Comparison of ENCODE assay signal across 12 cellular contexts in the genomic region with DNA sequence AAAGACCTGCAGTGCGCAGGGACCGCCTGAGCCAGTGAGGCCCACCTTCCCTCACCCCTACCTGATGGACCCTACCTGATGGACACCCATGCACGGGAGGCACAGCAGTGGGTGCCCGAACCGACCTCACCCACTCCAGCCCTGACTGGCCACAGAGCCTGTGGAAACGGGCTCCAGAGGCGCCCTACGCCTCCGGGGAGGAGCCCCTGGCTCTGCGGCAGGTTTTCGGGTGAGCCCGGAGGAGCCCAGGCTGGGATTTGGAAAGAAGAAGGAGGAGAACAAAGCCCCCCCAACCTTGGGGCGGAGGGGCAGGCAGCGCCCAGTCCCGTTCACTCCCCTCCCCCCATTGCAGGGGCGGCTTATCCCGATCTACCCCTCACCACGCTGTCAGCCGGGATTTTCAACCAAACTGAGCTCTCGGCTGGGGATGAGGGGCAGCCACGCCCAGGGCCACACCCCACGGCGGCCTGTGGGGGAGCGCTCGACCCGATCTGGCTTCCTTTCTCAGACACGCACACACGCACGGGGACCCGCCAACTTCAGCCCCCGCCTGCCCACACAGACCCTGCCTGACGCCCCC. TPM values are rescaled to one million over a fixed set of nuclear protein-coding genes. Genes with fewer than 3 reads are reported as not detected.
A peak's percentile ranks its signal among the peaks of the same experiment; 100 is the strongest.
DNase-seq lines count a peak whose midpoint lies in the region; ATAC-seq and TF ChIP-seq lines count a peak whose summit lies in the region.
"Had no signal": no experiment of that assay in that cellular context is flagged by ENCODE, and none has a peak within 500 bp of the region (broad histone marks: within the 10 kb centered on the region; RNA-seq: fewer than 3 reads in every experiment).

No MANE protein-coding gene starts in this region.

- H3K4me1 Mint-ChIP-seq in activated naive CD8-positive, alpha-beta T cell treated with anti-CD3 and anti-CD28 coated beads for 36 hours = peaks cover 2% of the 10 kb centered on the region
- H3K4me1 Mint-ChIP-seq in activated naive CD8-positive, alpha-beta T cell treated with anti-CD3 and anti-CD28 coated beads, Interleukin-2, amount 50 U/mL, for 24 hours = no peaks in the 10 kb centered on the region

- peak overlapping the region; percentile 39 for H3K4me3 ChIP-seq in WERI-Rb-1 (ENCODE audit: low read depth, low read length)
- peak overlapping the region; percentile 40 for H3K4me3 ChIP-seq in iPS-18c (ENCODE audit: insufficient read depth, low read depth, low read length)
- peak overlapping the region; percentile 9 to 49 (median 24) for H3K4me3 ChIP-seq in tibial nerve

- TF ChIP-seq POLR2A in tibial nerve (IDR thresholded peaks at IDR 0.05) = no peak

- peaks cover 27% of the 10 kb centered on the region for H3K27me3 ChIP-seq in WERI-Rb-1 (ENCODE audit: insufficient read depth, low read depth, severe bottlenecking)
- H3K27me3 ChIP-seq in tibial nerve = peaks cover 0 to 81% of the 10 kb centered on the region in 2 donors

- no peak for ATAC-seq in activated naive CD8-positive, alpha-beta T cell treated with anti-CD3 and anti-CD28 coated beads, Interleukin-2, amount 50 U/mL, for 24 hours
- ATAC-seq in GM19023 (IDR thresholded peaks at IDR 0.05; ENCODE audit: unreplicated experiment) = no peak

- no peak for DNase-seq in activated naive CD8-positive, alpha-beta T cell treated with anti-CD3 and anti-CD28 coated beads for 36 hours
- no peak for DNase-seq in activated naive CD8-positive, alpha-beta T cell treated with anti-CD3 and anti-CD28 coated beads, Interleukin-2, amount 50 U/mL, for 24 hours
- DNase-seq in WERI-Rb-1 (peak; percentile 57), tibial nerve (ENCODE audit: low spot score in 2 of 2) (no peak), globus pallidus (ENCODE audit: low spot score) (no peak), NCI-H2107 (lab: John Stamatoyannopoulos, UW) (no peak)
- DNase-seq: NCI-H446 treated with DMSO at 0.1 percent for 48 hours, occipital lobe, T-helper 9 cell had no signal

- peak overlapping the region; percentile 37 for H3K4me3 Mint-ChIP-seq in activated naive CD8-positive, alpha-beta T cell treated with anti-CD3 and anti-CD28 coated beads for 36 hours
- no peak overlapping the region for H3K4me3 Mint-ChIP-seq in activated naive CD8-positive, alpha-beta T cell treated with anti-CD3 and anti-CD28 coated beads, Interleukin-2, amount 50 U/mL, for 24 hours

- no peak for TF ChIP-seq EP300 in tibial nerve (IDR thresholded peaks at IDR 0.05)

- TF ChIP-seq CTCF in WERI-Rb-1 (IDR thresholded peaks at IDR 0.05; ENCODE audit: low read depth, low read length) = no peak
- no peak for TF ChIP-seq CTCF in tibial nerve (IDR thresholded peaks at IDR 0.05)

- 6 to 22% methylated on average over 3 to 31 of the region's 32 CpGs for WGBS in tibial nerve, 2 donors

- H3K27ac ChIP-seq in WERI-Rb-1 (no peak overlapping the region), tibial nerve (peak overlapping the region in 2 of 4 donors; percentile 60 to 80)

- peaks cover 34% of the 10 kb centered on the region for H3K27me3 Mint-ChIP-seq in activated naive CD8-positive, alpha-beta T cell treated with anti-CD3 and anti-CD28 coated beads for 36 hours
- H3K27me3 Mint-ChIP-seq in activated naive CD8-positive, alpha-beta T cell treated with anti-CD3 and anti-CD28 coated beads, Interleukin-2, amount 50 U/mL, for 24 hours = peaks cover 32% of the 10 kb centered on the region

- no peaks in the 10 kb centered on the region; the same call in 1 of the 2 replicates for H3K36me3 ChIP-seq in WERI-Rb-1
- no peaks in the 10 kb centered on the region for H3K36me3 ChIP-seq in tibial nerve

- no peaks in the 10 kb centered on the region for H3K9me3 Mint-ChIP-seq in activated naive CD8-positive, alpha-beta T cell treated with anti-CD3 and anti-CD28 coated beads for 36 hours
- no peaks in the 10 kb centered on the region for H3K9me3 Mint-ChIP-seq in activated naive CD8-positive, alpha-beta T cell treated with anti-CD3 and anti-CD28 coated beads, Interleukin-2, amount 50 U/mL, for 24 hours

- H3K4me1 ChIP-seq in tibial nerve = peaks cover 0 to 10% (median 3%) of the 10 kb centered on the region in 4 donors

- no peaks in the 10 kb centered on the region for H3K36me3 Mint-ChIP-seq in activated naive CD8-positive, alpha-beta T cell treated with anti-CD3 and anti-CD28 coated beads for 36 hours
- H3K36me3 Mint-ChIP-seq in activated naive CD8-positive, alpha-beta T cell treated with anti-CD3 and anti-CD28 coated beads, Interleukin-2, amount 50 U/mL, for 24 hours (ENCODE audit: low read depth) = no peaks in the 10 kb centered on the region

- H3K9me3 ChIP-seq in WERI-Rb-1 (ENCODE audit: severe bottlenecking) (no peaks in the 10 kb centered on the region), iPS-18c (ENCODE audit: control insufficient read depth, insufficient read depth, low read length) (peaks cover 10% of the 10 kb centered on the region), tibial nerve (no peaks in the 10 kb centered on the region)

- no peak overlapping the region for H3K27ac Mint-ChIP-seq in activated naive CD8-positive, alpha-beta T cell treated with anti-CD3 and anti-CD28 coated beads for 36 hours
- no peak overlapping the region for H3K27ac Mint-ChIP-seq in activated naive CD8-positive, alpha-beta T cell treated with anti-CD3 and anti-CD28 coated beads, Interleukin-2, amount 50 U/mL, for 24 hours

RNA-seq across cellular contexts. Expression of a gene that starts 0.7 kb away (rescaled TPM):
- under 1 TPM; 0.16 to 0.29 TPM for total RNA-seq in activated naive CD8-positive, alpha-beta T cell treated with anti-CD3 and anti-CD28 coated beads for 36 hours
- total RNA-seq in tibial nerve = 10 to 100 TPM; 23.7 to 53.7 (median 46.3) TPM

RNA-seq across cellular contexts. Expression of a gene that starts 19.2 kb away (rescaled TPM):
- not detected for total RNA-seq in activated naive CD8-positive, alpha-beta T cell treated with anti-CD3 and anti-CD28 coated beads for 36 hours
- 1 to 10 TPM; 2.1 to 9.3 (median 5.7) TPM for total RNA-seq in tibial nerve
- total RNA-seq: frontal cortex, occipital lobe had no signal

RNA-seq across cellular contexts. Expression of a gene that starts 40.8 kb away (rescaled TPM):
- 100 to 1,000 TPM; 112 to 123 TPM for total RNA-seq in activated naive CD8-positive, alpha-beta T cell treated with anti-CD3 and anti-CD28 coated beads for 36 hours
- 10 to 100 TPM; 23.0 to 90.9 (median 32.7) TPM for total RNA-seq in tibial nerve

RNA-seq across cellular contexts. Expression of a gene that starts 49.5 kb away (rescaled TPM):
- 100 to 1,000 TPM; 150 to 153 TPM for total RNA-seq in activated naive CD8-positive, alpha-beta T cell treated with anti-CD3 and anti-CD28 coated beads for 36 hours
- 100 to 1,000 TPM in 1 of 4 donors, 10 to 100 TPM in 3; 48.0 to 152 (median 73.8) TPM for total RNA-seq in tibial nerve

RNA-seq across cellular contexts. Expression of a gene that starts 55.0 kb away (rescaled TPM):
- under 1 TPM; 0.38 to 0.70 TPM for total RNA-seq in activated naive CD8-positive, alpha-beta T cell treated with anti-CD3 and anti-CD28 coated beads for 36 hours
- total RNA-seq in tibial nerve = 10 to 100 TPM; 19.9 to 24.6 (median 21.2) TPM

Comparison
In these comparisons a context has a peak if more than half of its experiments do, and no peak if none do; other contexts are left out.
1. RNA of a gene that starts 0.7 kb away (total RNA-seq): 23.7 to 53.7 TPM in tibial nerve; 0.16 to 0.29 TPM in activated naive CD8-positive, alpha-beta T cell treated with anti-CD3 and anti-CD28 coated beads for 36 hours; every median in the first group is over 10 times any median in the second.
2. Peak in every context shown above with its lines, with median percentiles within 50 percentile points of each other: H3K4me3 ChIP-seq.